ENCODE assay signal across 17 cellular contexts in genomic region chr3:79063629-79064028, GRCh38.
DNase-seq lines count a peak whose midpoint lies in the region; ATAC-seq and TF ChIP-seq lines count a peak whose summit lies in the region.
"Had no signal": no experiment of that assay in that cellular context is flagged by ENCODE, and none has a peak within 500 bp of the region (broad histone marks: within the 10 kb centered on the region; RNA-seq: fewer than 3 reads in every experiment).

No MANE protein-coding gene starts in this region.

- DNase-seq in AG10803 (ENCODE audit: low read depth): peak; percentile 29
- DNase-seq in EH (ENCODE audit: low read depth): peak; percentile 47
- peak; percentile 30 for DNase-seq in fibroblast of peridontal ligament (ENCODE audit: extremely low read depth)
- no peak for DNase-seq in activated naive CD4-positive, alpha-beta T cell (lab: John Stamatoyannopoulos, UW)
- no peak for DNase-seq in AML-193 (lab: John Stamatoyannopoulos, UW)
- DNase-seq: CD4-positive, alpha-beta T cell; CD8-positive, alpha-beta memory T cell; DMS53; DMS79 treated with DMSO at 0.1 percent for 48 hours; GDM1; GM23248; H9 had no signal

- ATAC-seq in SK-N-SH treated with all-trans-retinoic acid at 6 μM for 48 hours (peak; percentile 60), HG02763 (IDR thresholded peaks at IDR 0.05; ENCODE audit: unreplicated experiment) (no peak)
- ATAC-seq: GM12878, HCT116 had no signal

- no peak for TF ChIP-seq CTCF in AG10803 (conservative IDR thresholded peaks at IDR 0.05; ENCODE audit: low read length)

- H3K4me3 ChIP-seq in AG10803 (ENCODE audit: low read length): no peak overlapping the region
- H3K4me3 ChIP-seq: BLaER1 treated with 17β-estradiol and CSF1 and Interleukin-3, amounts not matched to agents 10 nM and 100 nM; GM12878; GM23248 had no signal

TF ChIP-seq in SK-N-SH treated with all-trans-retinoic acid at 6 μM for 48 hours, 23 proteins besides CTCF, POLR2A, EP300 and RAD21:
- TF ChIP-seq CREB5 (CRISPR knock-in tag; IDR thresholded peaks at IDR 0.05; ENCODE audit: low read depth) (no peak), PATZ1 (CRISPR knock-in tag; IDR thresholded peaks at IDR 0.05; ENCODE audit: borderline replicate concordance) (no peak), ZNF565 (CRISPR knock-in tag; conservative IDR thresholded peaks at IDR 0.05; ENCODE audit: low read depth) (no peak)
TF ChIP-seq in SK-N-SH treated with all-trans-retinoic acid at 6 μM for 48 hours: peak in this region for 0.

Comparison
In these comparisons a context has a peak if more than half of its experiments do, and no peak if none do; other contexts are left out.
1. DNase-seq: peak in AG10803 (single experiment), EH (single experiment) and fibroblast of peridontal ligament (single experiment); none in activated naive CD4-positive, alpha-beta T cell (0 of 4) and AML-193 (0 of 2).